In the genomic region with DNA sequence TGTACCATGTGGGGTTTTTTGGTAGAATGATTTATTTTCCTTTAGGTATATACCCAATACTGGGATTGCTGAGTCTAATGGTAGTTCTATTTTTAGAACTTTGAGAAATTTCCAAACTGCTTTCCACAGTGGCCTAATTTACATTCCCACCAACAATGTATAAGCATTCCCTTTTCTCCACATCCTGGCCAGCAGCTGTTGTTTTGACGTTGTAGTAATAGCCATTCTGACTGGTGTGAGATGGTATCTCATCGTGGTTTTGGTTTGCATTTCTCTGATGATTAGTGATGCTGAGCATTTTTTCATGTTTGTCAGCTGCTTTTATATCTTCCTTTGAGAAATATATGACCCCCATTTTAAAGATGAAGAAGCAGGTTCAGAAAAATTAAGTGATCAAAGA, we compare ENCODE assay signal across 16 cellular contexts.
DNase-seq lines count a peak whose midpoint lies in the region; ATAC-seq and TF ChIP-seq lines count a peak whose summit lies in the region.
"Had no signal": no experiment of that assay in that cellular context is flagged by ENCODE, and none has a peak within 500 bp of the region (broad histone marks: within the 10 kb centered on the region; RNA-seq: fewer than 3 reads in every experiment).

No MANE protein-coding gene starts in this region.

- no peak for ATAC-seq in PC-3
- no peak for ATAC-seq in GM21786 (IDR thresholded peaks at IDR 0.05; ENCODE audit: unreplicated experiment)
- no peak for ATAC-seq in GM18868 (IDR thresholded peaks at IDR 0.05; ENCODE audit: unreplicated experiment)
- ATAC-seq: K562 had no signal

- H2AFZ ChIP-seq in PC-3 (ENCODE audit: low read length) = no peak overlapping the region

- intact Hi-C loops in PC-3 (cut with micrococcal nuclease) = no loop called here

- DNase-seq in AG04450 (ENCODE audit: low read depth, low spot score) (peak; percentile 90), PC-3 (peak; percentile 16), non-pigmented ciliary epithelial cell (ENCODE audit: low read depth) (peak; percentile 86), iPS-NIHi7 (ENCODE audit: extremely low spot score) (no peak), KBM-7 (no peak)
- DNase-seq: activated CD4-positive, alpha-beta T cell treated with anti-CD3 and anti-CD28 coated beads, Interleukin-2, amount 50 U/mL, for 1 hour; activated gamma-delta T cell treated with Interleukin-2 at 50 U/mL for 16 hours; cortex of kidney; DMS53; hippocampal formation; NCI-H2107; retina had no signal

- no peaks in the 10 kb centered on the region for H4K20me1 ChIP-seq in PC-3 (ENCODE audit: low read length)

- H3K9ac ChIP-seq in PC-3 (ENCODE audit: low read length) (no peak overlapping the region), endocrine pancreas (ENCODE audit: control insufficient read depth, insufficient read depth, low read length) (no peak overlapping the region)

- peaks cover 28% of the 10 kb centered on the region for H3K79me2 ChIP-seq in PC-3 (ENCODE audit: low read length)

- H3K36me3 ChIP-seq in PC-3 (ENCODE audit: low read depth, low read length) (no peaks in the 10 kb centered on the region; the same call in 1 of the 2 replicates), endocrine pancreas (ENCODE audit: control insufficient read depth, insufficient read depth, low read length) (no peaks in the 10 kb centered on the region)

- CTCF ChIA-PET in AG04450 (lab: Charles Lee) (no interaction called here), PC-3 (lab: Charles Lee) (no interaction called here)

- no peaks in the 10 kb centered on the region for H3K9me2 ChIP-seq in PC-3 (replicated peaks; ENCODE audit: low read length)

- no peak overlapping the region for H3K4me2 ChIP-seq in PC-3 (ENCODE audit: low read length)

- in situ Hi-C loops in KBM-7 (cut with MboI; ENCODE audit: low pct_unique_long_range_greater_than_20kb, low sequenced_read_pairs) = no loop called here

- no peaks in the 10 kb centered on the region for H3F3A ChIP-seq in PC-3 (ENCODE audit: low read length, unreplicated experiment)

- POLR2A ChIA-PET in AG04450 (lab: Yijun Ruan, JAX) (interaction anchor here (0.8 to 2.7 kb wide), 5 partner anchors 8 to 220 kb away, joined by 3 to 16 read pairs (median 3); no protein-coding TSS in a partner anchor), PC-3 (lab: Charles Lee; ENCODE audit: unreplicated experiment) (no interaction called here)

- peak overlapping the region; percentile 97 for H3K27ac ChIP-seq in AG04450 (ENCODE audit: low read depth, low read length)
- H3K27ac ChIP-seq in PC-3 (ENCODE audit: low read length) = no peak overlapping the region

- no TSS peak for BruUV-seq in PC-3 (replicated peaks; lab: Mats Ljungman, UMichigan)

- H3K4me3 ChIP-seq in AG04450 (ENCODE audit: low read depth, low read length) (no peak overlapping the region), PC-3 (ENCODE audit: low read length) (no peak overlapping the region), endocrine pancreas (ENCODE audit: control insufficient read depth, insufficient read depth, low read length) (peak overlapping the region; percentile 53)
- H3K4me3 ChIP-seq: K562 had no signal

- H3K4me1 ChIP-seq in PC-3 (ENCODE audit: insufficient read depth, low read length) (no peaks in the 10 kb centered on the region; the same call in 1 of the 2 replicates), endocrine pancreas (ENCODE audit: control insufficient read depth, insufficient read depth, low read length) (peaks cover 22% of the 10 kb centered on the region)

- H3K9me3 ChIP-seq in AG04450 (ENCODE audit: control insufficient read depth, insufficient read depth, low read length) (no peaks in the 10 kb centered on the region), PC-3 (ENCODE audit: low read length) (no peaks in the 10 kb centered on the region), endocrine pancreas (ENCODE audit: control insufficient read depth, low read length) (no peaks in the 10 kb centered on the region)

- H3K27me3 ChIP-seq in AG04450 (ENCODE audit: control insufficient read depth, insufficient read depth, low read length) (no peaks in the 10 kb centered on the region), PC-3 (ENCODE audit: low read length) (no peaks in the 10 kb centered on the region), endocrine pancreas (ENCODE audit: control insufficient read depth, insufficient read depth, low read length) (no peaks in the 10 kb centered on the region)

- TF ChIP-seq CTCF in AG04450 (IDR thresholded peaks at IDR 0.05; ENCODE audit: low read depth, low read length) (no peak), PC-3 (conservative IDR thresholded peaks at IDR 0.05; ENCODE audit: low read depth, low read length) (no peak)

Comparison
In these comparisons a context has a peak if more than half of its experiments do, and no peak if none do; other contexts are left out.
1. DNase-seq: peak in AG04450 (single experiment), PC-3 (single experiment) and non-pigmented ciliary epithelial cell (single experiment); none in iPS-NIHi7 (single experiment) and KBM-7 (single experiment).